In genomic region chr11:94834931-94835330, GRCh38 we compare ENCODE assay signal across 18 cellular contexts.
DNase-seq lines count a peak whose midpoint lies in the region; ATAC-seq, FAIRE-seq and TF ChIP-seq lines count a peak whose summit lies in the region.
"Had no signal": no experiment of that assay in that cellular context is flagged by ENCODE, and none has a peak within 500 bp of the region (broad histone marks: within the 10 kb centered on the region; RNA-seq: fewer than 3 reads in every experiment).

No MANE protein-coding gene starts in this region.

- POLR2A ChIA-PET in HEK293 (lab: Yijun Ruan, JAX): no interaction called here

- peaks cover 19% of the 10 kb centered on the region for H3K36me3 Mint-ChIP-seq in astrocyte (ENCODE audit: low read depth, unreplicated experiment)
- H3K36me3 Mint-ChIP-seq: T-cell had no signal

- TF ChIP-seq CTCF in HEK293 (tag by site-specific recombination; IDR thresholded peaks at IDR 0.05): no peak
- no peak for TF ChIP-seq CTCF in astrocyte (IDR thresholded peaks at IDR 0.05; ENCODE audit: insufficient read depth, low read depth, low read length)
- TF ChIP-seq CTCF in fibroblast of pulmonary artery (IDR thresholded peaks at IDR 0.05; ENCODE audit: low read length, missing control alignments): no peak
- TF ChIP-seq CTCF in retinal pigment epithelial cell (conservative IDR thresholded peaks at IDR 0.05; ENCODE audit: low read depth, low read length): no peak
- TF ChIP-seq CTCF in uterus (IDR thresholded peaks at IDR 0.05): no peak

- peaks cover 51% of the 10 kb centered on the region for H4K20me1 ChIP-seq in astrocyte (ENCODE audit: insufficient read depth, low read length)

- no peaks in the 10 kb centered on the region for H3K9me3 Mint-ChIP-seq in astrocyte (ENCODE audit: unreplicated experiment)
- H3K9me3 Mint-ChIP-seq: H9, T-cell had no signal

- H3K27ac ChIP-seq in HEK293 (ENCODE audit: extremely low read depth, low read depth, low read length) (no peak overlapping the region), astrocyte (ENCODE audit: low read depth, low read length) (peak overlapping the region; percentile 3), uterus (peak overlapping the region in 1 of 2 donors; percentile 35)
- H3K27ac ChIP-seq: HL-60, ovary had no signal

- CTCF ChIA-PET in HEK293 (lab: Yijun Ruan, JAX): interaction anchor here (0.6 to 1.3 kb wide), 3 partner anchors 62 to 529 kb away, joined by 3 to 5 read pairs (median 3); no protein-coding TSS in a partner anchor

- H3K27ac Mint-ChIP-seq in astrocyte (ENCODE audit: unreplicated experiment): no peak overlapping the region
- H3K27ac Mint-ChIP-seq: T-cell had no signal

- no peak for FAIRE-seq in astrocyte (lab: Jason Lieb, UNC)
- FAIRE-seq: RCC 7860 had no signal

- no peaks in the 10 kb centered on the region for H3K9me3 ChIP-seq in HEK293 (ENCODE audit: control insufficient read depth, insufficient read depth, low read depth, low read length)
- H3K9me3 ChIP-seq in astrocyte (ENCODE audit: insufficient read depth, low read depth, low read length): no peaks in the 10 kb centered on the region
- H3K9me3 ChIP-seq in uterus: no peaks in the 10 kb centered on the region
- H3K9me3 ChIP-seq: ovary had no signal

- H3K27me3 ChIP-seq in astrocyte (ENCODE audit: insufficient read depth, low read length): no peaks in the 10 kb centered on the region
- H3K27me3 ChIP-seq in uterus: no peaks in the 10 kb centered on the region
- H3K27me3 ChIP-seq: ovary had no signal

- H2AFZ ChIP-seq in astrocyte (ENCODE audit: low read depth, low read length): no peak overlapping the region

- H3K79me2 ChIP-seq in astrocyte (ENCODE audit: insufficient read depth, low read length): peaks cover 50% of the 10 kb centered on the region

- intact Hi-C loops in uterus (cut with DNase I; ENCODE audit: low total_unique reads): no loop called here

- H3K4me3 ChIP-seq in HEK293 (ENCODE audit: low read depth, low read length) (no peak overlapping the region), astrocyte (ENCODE audit: insufficient read depth, low read depth, low read length) (no peak overlapping the region), fibroblast of pulmonary artery (replicated peaks; ENCODE audit: low read depth, low read length) (no peak overlapping the region), retinal pigment epithelial cell (ENCODE audit: low read length) (no peak overlapping the region), uterus (no peak overlapping the region)
- H3K4me3 ChIP-seq: ovary had no signal

- H3K36me3 ChIP-seq in HEK293 (ENCODE audit: control insufficient read depth in 2 of 2, insufficient read depth in 1 of 2, low read length in 2 of 2) (peaks cover under 1 to 78% of the 10 kb centered on the region in 2 experiments; a peak in 2 of 3 replicates), astrocyte (ENCODE audit: insufficient read depth, low read length) (peaks cover 53% of the 10 kb centered on the region), uterus (no peaks in the 10 kb centered on the region)
- H3K36me3 ChIP-seq: ovary had no signal

- no peak for DNase-seq in astrocyte (ENCODE audit: low read depth)
- peak; percentile 44 for DNase-seq in fibroblast of pulmonary artery (ENCODE audit: low read depth)
- DNase-seq in retinal pigment epithelial cell (ENCODE audit: low read depth): peak; percentile 84
- no peak for DNase-seq in uterus
- no peak for DNase-seq in T-helper 2 cell
- DNase-seq in amygdala (lab: John Stamatoyannopoulos, UW): no peak
- DNase-seq: activated CD4-positive, CD25-positive, alpha-beta regulatory T cell; activated naive CD4-positive, alpha-beta T cell; DND-41; H9; KG1; NCI-H510A; ovary; T-cell had no signal

- H3K4me3 Mint-ChIP-seq in astrocyte (ENCODE audit: unreplicated experiment): no peak overlapping the region
- H3K4me3 Mint-ChIP-seq: H9, T-cell had no signal

- no peak for ATAC-seq in GM21526 (IDR thresholded peaks at IDR 0.05; ENCODE audit: low FRiP score, unreplicated experiment)
- ATAC-seq: T-cell had no signal

- H3K4me1 ChIP-seq in HEK293 (ENCODE audit: control insufficient read depth, insufficient read depth, low read length): no peaks in the 10 kb centered on the region
- peaks cover 22% of the 10 kb centered on the region for H3K4me1 ChIP-seq in astrocyte (ENCODE audit: insufficient read depth, low read length)
- peaks cover 0 to 5% of the 10 kb centered on the region in 2 donors for H3K4me1 ChIP-seq in uterus

- H3K9ac ChIP-seq in astrocyte (ENCODE audit: low read length): no peak overlapping the region

- no peaks in the 10 kb centered on the region for H3K27me3 Mint-ChIP-seq in astrocyte (ENCODE audit: low read depth, unreplicated experiment)

- H3K4me1 Mint-ChIP-seq in astrocyte (ENCODE audit: low read depth, unreplicated experiment): peaks cover 9% of the 10 kb centered on the region
- H3K4me1 Mint-ChIP-seq: H9, T-cell had no signal

- no peak for TF ChIP-seq POLR2A in uterus (IDR thresholded peaks at IDR 0.05)

- H3K4me2 ChIP-seq in astrocyte (ENCODE audit: low read length): peak overlapping the region; percentile 38

TF ChIP-seq in HEK293, 187 proteins besides CTCF, POLR2A, EP300 and RAD21:
- TF ChIP-seq PRDM6 (tag by site-specific recombination; IDR thresholded peaks at IDR 0.05) (peak; percentile 36; the same call in 1 of the 2 replicates), ZBTB7A (tag by site-specific recombination; IDR thresholded peaks at IDR 0.05; ENCODE audit: low read depth) (no peak)

Comparison
In these comparisons a context has a peak if more than half of its experiments do, and no peak if none do; other contexts are left out.
1. DNase-seq: peak in fibroblast of pulmonary artery (single experiment) and retinal pigment epithelial cell (single experiment); none in astrocyte (single experiment), uterus (0 of 2), T-helper 2 cell (0 of 5) and amygdala (0 of 56).